8 cellular contexts compared by ENCODE assay signal in the genomic region with DNA sequence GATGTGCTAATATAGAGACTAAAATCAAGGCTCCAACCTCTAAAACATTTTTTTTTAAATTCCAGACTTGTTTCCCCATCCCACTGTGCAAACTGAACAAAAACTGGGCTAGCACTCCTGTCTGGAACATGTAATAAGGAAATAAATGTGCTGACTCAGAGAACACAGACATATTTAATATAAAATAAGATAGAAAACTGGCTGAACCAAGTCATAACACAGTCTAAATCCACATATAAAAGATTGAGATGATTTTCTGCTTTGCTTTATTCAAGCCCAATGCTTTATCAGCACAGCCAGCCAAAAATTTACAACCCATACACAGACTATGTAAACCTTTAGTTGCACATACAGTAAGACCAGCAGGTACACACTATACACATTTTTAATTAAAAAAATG. TPM values are rescaled to one million over a fixed set of nuclear protein-coding genes. Genes with fewer than 3 reads are reported as not detected.
DNase-seq lines count a peak whose midpoint lies in the region; ATAC-seq and TF ChIP-seq lines count a peak whose summit lies in the region.

No MANE protein-coding gene starts in this region.

- no peak overlapping the region for H2AFZ ChIP-seq in ACC112 (ENCODE audit: low read length, unreplicated experiment)

- ATAC-seq in naive thymus-derived CD4-positive, alpha-beta T cell, result no peak
- no peak for ATAC-seq in foreskin keratinocyte
- ATAC-seq in HG03439 (IDR thresholded peaks at IDR 0.05; ENCODE audit: unreplicated experiment), result no peak

- no peaks in the 10 kb centered on the region for H3K27me3 ChIP-seq in ACC112 (ENCODE audit: insufficient read depth, low read length)
- no peaks in the 10 kb centered on the region for H3K27me3 ChIP-seq in colonic mucosa
- no peaks in the 10 kb centered on the region for H3K27me3 ChIP-seq in naive thymus-derived CD4-positive, alpha-beta T cell (ENCODE audit: control insufficient read depth in 2 of 2, insufficient read depth in 2 of 2, low read length in 2 of 2)
- no peaks in the 10 kb centered on the region for H3K27me3 ChIP-seq in foreskin keratinocyte

- intact Hi-C loops in colonic mucosa (cut with DNase I), result no loop called here
- intact Hi-C loops in naive thymus-derived CD4-positive, alpha-beta T cell (cut with micrococcal nuclease), result loop anchor here (5.0 to 10.0 kb wide), 4 partner anchors 71 to 1001 kb away; partner anchors contain the start of genes ATP6V0A1 (in 1 of the 2) and KCNH4 (in 1 of the 2)

- H3K36me3 ChIP-seq in ACC112 (ENCODE audit: insufficient read depth, low read length) (no peaks in the 10 kb centered on the region), colonic mucosa (no peaks in the 10 kb centered on the region)
- H3K36me3 ChIP-seq in naive thymus-derived CD4-positive, alpha-beta T cell (ENCODE audit: control insufficient read depth in 2 of 3, insufficient read depth in 3 of 3, low read length in 3 of 3), result peaks cover 0 to 7% (median 0%) of the 10 kb centered on the region in 3 experiments

- no peak overlapping the region for H3K27ac ChIP-seq in ACC112 (ENCODE audit: low read depth, low read length)
- peak overlapping the region; percentile 100 for H3K27ac ChIP-seq in colonic mucosa
- H3K27ac ChIP-seq in naive thymus-derived CD4-positive, alpha-beta T cell (ENCODE audit: low read depth, low read length), result peak overlapping the region; percentile 94
- no peak overlapping the region for H3K27ac ChIP-seq in foreskin keratinocyte

- peaks cover 0 to 3% (median 0%) of the 10 kb centered on the region in 5 donors for H3K27me3 Mint-ChIP-seq in naive thymus-derived CD4-positive, alpha-beta T cell

- no peak for TF ChIP-seq CTCF in colonic mucosa (IDR thresholded peaks at IDR 0.05)
- no peak for TF ChIP-seq CTCF in foreskin keratinocyte (conservative IDR thresholded peaks at IDR 0.05)

- CTCF ChIA-PET in naive thymus-derived CD4-positive, alpha-beta T cell (lab: Charles Lee), result no interaction called here

- peak overlapping the region; percentile 87 to 99 (median 96) for H3K4me3 Mint-ChIP-seq in naive thymus-derived CD4-positive, alpha-beta T cell

- DNase-seq in Jurkat, Clone E6-1 (ENCODE audit: low read depth, low spot score), result no peak
- DNase-seq in colonic mucosa (no peak), HPDE6-E6E7 (ENCODE audit: extremely low spot score) (no peak), foreskin keratinocyte (no peak), HK-2 (ENCODE audit: unreplicated experiment) (no peak)
- DNase-seq in naive thymus-derived CD4-positive, alpha-beta T cell, result no peak

- peak overlapping the region; percentile 99 to 100 (median 100) for H3K27ac Mint-ChIP-seq in naive thymus-derived CD4-positive, alpha-beta T cell

- POLR2A ChIA-PET in naive thymus-derived CD4-positive, alpha-beta T cell (lab: Charles Lee), result interaction anchor here (0.6 to 4.0 kb wide), 4 partner anchors 12 to 49 kb away, joined by 3 to 51 read pairs (median 10); no protein-coding TSS in a partner anchor

- peaks cover 0 to 4% (median 0%) of the 10 kb centered on the region in 11 donors for H3K9me3 Mint-ChIP-seq in naive thymus-derived CD4-positive, alpha-beta T cell

- H3K4me3 ChIP-seq in ACC112 (ENCODE audit: low read depth, low read length) (peak overlapping the region; percentile 84), colonic mucosa (peak overlapping the region; percentile 97)
- H3K4me3 ChIP-seq in Jurkat, Clone E6-1 (ENCODE audit: low read length), result peak overlapping the region; percentile 85; the same call in 1 of the 2 replicates
- peak overlapping the region; percentile 65 for H3K4me3 ChIP-seq in naive thymus-derived CD4-positive, alpha-beta T cell (ENCODE audit: low read length)

- H3K36me3 Mint-ChIP-seq in naive thymus-derived CD4-positive, alpha-beta T cell, result peaks cover 0 to 9% (median 0%) of the 10 kb centered on the region in 5 donors

- H3K9ac ChIP-seq in colonic mucosa (ENCODE audit: low read depth in 2 of 2, low read length in 2 of 2), result peak overlapping the region; percentile 82 to 92

- peaks cover 37 to 71% (median 65%) of the 10 kb centered on the region in 7 donors for H3K4me1 Mint-ChIP-seq in naive thymus-derived CD4-positive, alpha-beta T cell

- H3K79me2 ChIP-seq in ACC112 (ENCODE audit: control insufficient read depth, insufficient read depth, low read length, unreplicated experiment), result peaks cover 61% of the 10 kb centered on the region

- H3K9me3 ChIP-seq in colonic mucosa, result no peaks in the 10 kb centered on the region
- no peaks in the 10 kb centered on the region for H3K9me3 ChIP-seq in naive thymus-derived CD4-positive, alpha-beta T cell (ENCODE audit: control insufficient read depth in 2 of 3, low read length in 3 of 3)

- peaks cover 11% of the 10 kb centered on the region for H3K4me1 ChIP-seq in ACC112 (ENCODE audit: control insufficient read depth, insufficient read depth, low read length, unreplicated experiment)
- peaks cover 8% of the 10 kb centered on the region for H3K4me1 ChIP-seq in colonic mucosa
- peaks cover 13 to 20% of the 10 kb centered on the region in 2 donors for H3K4me1 ChIP-seq in naive thymus-derived CD4-positive, alpha-beta T cell (ENCODE audit: control insufficient read depth in 2 of 2, insufficient read depth in 2 of 2, low read length in 2 of 2)
- peaks cover 12% of the 10 kb centered on the region for H3K4me1 ChIP-seq in foreskin keratinocyte

RNA-seq across cellular contexts. Expression of gene STAT3, which starts 1.5 kb away (rescaled TPM):
- 38.7 TPM for polyA plus RNA-seq in Jurkat, Clone E6-1 (2012; ENCODE audit: insufficient read depth, insufficient read length)
- total RNA-seq in colonic mucosa (100 to 1,000 TPM; 137 to 216 TPM), foreskin keratinocyte (76.6 and 77.7 TPM in 2 replicates)
- 100 to 1,000 TPM; 133 to 275 (median 231) TPM for total RNA-seq in naive thymus-derived CD4-positive, alpha-beta T cell
- polyA plus RNA-seq in naive thymus-derived CD4-positive, alpha-beta T cell, result 100 to 1,000 TPM; 159 to 189 TPM
- polyA plus RNA-seq in foreskin keratinocyte, result 20.2 and 23.0 TPM in 2 replicates

RNA-seq across cellular contexts. Expression of gene CAVIN1, which starts 36.3 kb away (rescaled TPM):
- not detected for polyA plus RNA-seq in Jurkat, Clone E6-1 (2012; ENCODE audit: insufficient read depth, insufficient read length)
- total RNA-seq in colonic mucosa, result 10 to 100 TPM; 25.2 to 74.6 TPM
- total RNA-seq in naive thymus-derived CD4-positive, alpha-beta T cell, result 1 to 10 TPM in 2 of 5 experiments, under 1 TPM in 1, not detected in 2; 0.32 to 3.8 (median 1.1) TPM
- under 1 TPM; 0.25 to 0.81 TPM for polyA plus RNA-seq in naive thymus-derived CD4-positive, alpha-beta T cell
- total RNA-seq in foreskin keratinocyte, result 351 and 355 TPM in 2 replicates
- polyA plus RNA-seq in foreskin keratinocyte, result 215 and 236 TPM in 2 replicates

Comparison
In these comparisons a context has a peak if more than half of its experiments do, and no peak if none do; other contexts are left out.
1. H3K27ac ChIP-seq: peak in colonic mucosa (single experiment) and naive thymus-derived CD4-positive, alpha-beta T cell (single experiment); none in ACC112 (single experiment) and foreskin keratinocyte (single experiment).
2. RNA of gene CAVIN1, which starts 36.3 kb away (total RNA-seq): 351 to 355 TPM in foreskin keratinocyte and 25.2 to 74.6 TPM in colonic mucosa; 0.32 to 3.8 TPM in naive thymus-derived CD4-positive, alpha-beta T cell; every median in the first group is over 4 times any median in the second.
3. Peak in every context shown above with its lines, with median percentiles within 50 percentile points of each other: H3K4me3 ChIP-seq.